ENCODE assay signal across 24 cellular contexts in the genomic region with DNA sequence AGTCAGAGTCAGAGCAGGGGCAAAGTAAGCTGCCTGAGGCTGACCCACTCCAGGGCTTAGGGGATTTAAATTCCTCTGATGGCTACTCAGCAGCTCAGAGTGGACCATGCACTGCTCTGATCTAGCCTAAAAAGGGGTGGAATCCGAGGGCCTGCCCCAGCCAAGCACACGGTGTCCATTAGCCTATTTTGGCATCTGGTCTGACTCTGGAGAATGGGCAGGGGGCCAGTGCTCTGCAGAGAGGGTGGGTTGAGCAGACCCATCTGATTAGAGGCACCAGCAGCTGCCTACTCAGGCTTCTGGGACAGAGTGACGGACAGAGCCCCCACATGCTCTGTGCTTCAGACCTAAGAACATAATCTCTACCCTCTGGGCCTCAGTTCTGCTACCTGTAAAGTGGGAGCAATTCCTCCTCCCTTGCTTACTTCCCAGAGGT. TPM values are rescaled to one million over a fixed set of nuclear protein-coding genes. Genes with fewer than 3 reads are reported as not detected.
DNase-seq lines count a peak whose midpoint lies in the region; ATAC-seq and TF ChIP-seq lines count a peak whose summit lies in the region.
"Had no signal": no experiment of that assay in that cellular context is flagged by ENCODE, and none has a peak within 500 bp of the region (broad histone marks: within the 10 kb centered on the region; RNA-seq: fewer than 3 reads in every experiment).

No MANE protein-coding gene starts in this region.

- H3K4me3 ChIP-seq in BE2C (ENCODE audit: low read depth, low read length), result no peak overlapping the region
- H3K4me3 ChIP-seq in heart right ventricle, result no peak overlapping the region
- H3K4me3 ChIP-seq: breast epithelium, GM23248, MG63, neural progenitor cell had no signal

- DNase-seq in BE2C (peak; percentile 60), heart right ventricle (peak in 1 of 2 donors; percentile 40), sciatic nerve (ENCODE audit: low spot score) (no peak), RKO (ENCODE audit: low spot score) (no peak)
- no peak for DNase-seq in activated CD4-positive, CD25-positive, alpha-beta regulatory T cell treated with anti-CD3 and anti-CD28 coated beads, Interleukin-2, amount 50 U/mL, for 72 hours
- DNase-seq: activated CD4-positive, alpha-beta T cell treated with anti-CD3 and anti-CD28 coated beads, Interleukin-2, amount 10 ng/mL, durations not matched to agents 24 days and 14 days; activated gamma-delta T cell; foreskin melanocyte; GDM1; GM23248; MG63; midbrain; NCI-H1436; NCI-H524; SHP77; stimulated activated CD4-positive, alpha-beta T cell treated with anti-CD3 and anti-CD28 coated beads, Interleukin-12 subunit alpha, Interleukin-12 subunit beta, amount 100 ng/mL, for 4 hours; stimulated activated CD8-positive, alpha-beta memory T cell treated with anti-CD3 and anti-CD28 coated beads, Interleukin-4, amount 100 ng/mL, for 48 hours; substantia nigra; T-cell had no signal

- no peaks in the 10 kb centered on the region for H3K4me1 ChIP-seq in BE2C
- H3K4me1 ChIP-seq in heart right ventricle, result peaks cover 0 to 30% (median 6%) of the 10 kb centered on the region in 9 donors
- H3K4me1 ChIP-seq: breast epithelium had no signal

- ATAC-seq in SK-N-SH treated with all-trans-retinoic acid at 6 μM for 48 hours, result peak; percentile 51
- peak in 7 of 8 donors; percentile 34 to 89 (median 83) for ATAC-seq in heart right ventricle
- peak; percentile 7 for ATAC-seq in sciatic nerve
- ATAC-seq in GM18520 (IDR thresholded peaks at IDR 0.05; ENCODE audit: unreplicated experiment), result no peak
- no peak for ATAC-seq in HG03460 (IDR thresholded peaks at IDR 0.05; ENCODE audit: unreplicated experiment)
- ATAC-seq: T-cell had no signal

- TF ChIP-seq CTCF in BE2C (IDR thresholded peaks at IDR 0.05; ENCODE audit: low read depth, low read length) (no peak), heart right ventricle (IDR thresholded peaks at IDR 0.05) (no peak)

- H3K27ac ChIP-seq in heart right ventricle, result peak overlapping the region in 2 of 10 donors; percentile 31 to 52
- H3K27ac ChIP-seq: breast epithelium, GM23248, neural progenitor cell had no signal

- H3K36me3 ChIP-seq in BE2C, result no peaks in the 10 kb centered on the region
- no peaks in the 10 kb centered on the region for H3K36me3 ChIP-seq in heart right ventricle
- H3K36me3 ChIP-seq: breast epithelium, MG63, neural progenitor cell had no signal

- H3K9me3 ChIP-seq in BE2C (no peaks in the 10 kb centered on the region), heart right ventricle (no peaks in the 10 kb centered on the region)
- H3K9me3 ChIP-seq: breast epithelium, MG63 had no signal

- no peaks in the 10 kb centered on the region for H3K27me3 ChIP-seq in BE2C
- no peaks in the 10 kb centered on the region for H3K27me3 ChIP-seq in heart right ventricle
- H3K27me3 ChIP-seq: breast epithelium, MG63, neural progenitor cell had no signal

- intact Hi-C loops in heart right ventricle (cut with DNase I) (no loop called here), sciatic nerve (cut with DNase I) (no loop called here)

- 38 to 46% methylated on average over 3 of the region's 3 CpGs for WGBS in heart right ventricle, 2 donors

TF ChIP-seq in SK-N-SH treated with all-trans-retinoic acid at 6 μM for 48 hours, 23 proteins besides CTCF, POLR2A, EP300 and RAD21:
- TF ChIP-seq CSDC2 (CRISPR knock-in tag; IDR thresholded peaks at IDR 0.05) (no peak), ZC3H10 (CRISPR knock-in tag; IDR thresholded peaks at IDR 0.05) (no peak), TSHZ2 (CRISPR knock-in tag; IDR thresholded peaks at IDR 0.05) (peak; percentile 50; the same call in 1 of the 2 replicates), TOX (CRISPR knock-in tag; IDR thresholded peaks at IDR 0.05; ENCODE audit: borderline replicate concordance) (no peak), ZFP30 (CRISPR knock-in tag; IDR thresholded peaks at IDR 0.05) (no peak), TCF4 (CRISPR knock-in tag; IDR thresholded peaks at IDR 0.05; ENCODE audit: borderline replicate concordance) (peak; percentile 44; the same call in 1 of the 2 replicates), ZNF8 (CRISPR knock-in tag; IDR thresholded peaks at IDR 0.05) (no peak), GLIS3 (CRISPR knock-in tag; IDR thresholded peaks at IDR 0.05) (no peak), ZNF565 (CRISPR knock-in tag; conservative IDR thresholded peaks at IDR 0.05; ENCODE audit: low read depth) (no peak), RARB (CRISPR knock-in tag; IDR thresholded peaks at IDR 0.05) (no peak), ARNTL (CRISPR knock-in tag; IDR thresholded peaks at IDR 0.05; ENCODE audit: borderline replicate concordance, low read depth) (no peak), SNAI2 (CRISPR knock-in tag; IDR thresholded peaks at IDR 0.05) (no peak), ZFP3 (CRISPR knock-in tag; IDR thresholded peaks at IDR 0.05) (no peak), PPARA (CRISPR knock-in tag; IDR thresholded peaks at IDR 0.05; ENCODE audit: borderline replicate concordance) (no peak)
- TF ChIP-seq, protein P1, sequence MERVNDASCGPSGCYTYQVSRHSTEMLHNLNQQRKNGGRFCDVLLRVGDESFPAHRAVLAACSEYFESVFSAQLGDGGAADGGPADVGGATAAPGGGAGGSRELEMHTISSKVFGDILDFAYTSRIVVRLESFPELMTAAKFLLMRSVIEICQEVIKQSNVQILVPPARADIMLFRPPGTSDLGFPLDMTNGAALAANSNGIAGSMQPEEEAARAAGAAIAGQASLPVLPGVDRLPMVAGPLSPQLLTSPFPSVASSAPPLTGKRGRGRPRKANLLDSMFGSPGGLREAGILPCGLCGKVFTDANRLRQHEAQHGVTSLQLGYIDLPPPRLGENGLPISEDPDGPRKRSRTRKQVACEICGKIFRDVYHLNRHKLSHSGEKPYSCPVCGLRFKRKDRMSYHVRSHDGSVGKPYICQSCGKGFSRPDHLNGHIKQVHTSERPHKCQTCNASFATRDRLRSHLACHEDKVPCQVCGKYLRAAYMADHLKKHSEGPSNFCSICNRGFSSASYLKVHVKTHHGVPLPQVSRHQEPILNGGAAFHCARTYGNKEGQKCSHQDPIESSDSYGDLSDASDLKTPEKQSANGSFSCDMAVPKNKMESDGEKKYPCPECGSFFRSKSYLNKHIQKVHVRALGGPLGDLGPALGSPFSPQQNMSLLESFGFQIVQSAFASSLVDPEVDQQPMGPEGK (CRISPR knock-in tag; IDR thresholded peaks at IDR 0.05; ENCODE audit: borderline replicate concordance), result no peak
- TF ChIP-seq, protein P2, sequence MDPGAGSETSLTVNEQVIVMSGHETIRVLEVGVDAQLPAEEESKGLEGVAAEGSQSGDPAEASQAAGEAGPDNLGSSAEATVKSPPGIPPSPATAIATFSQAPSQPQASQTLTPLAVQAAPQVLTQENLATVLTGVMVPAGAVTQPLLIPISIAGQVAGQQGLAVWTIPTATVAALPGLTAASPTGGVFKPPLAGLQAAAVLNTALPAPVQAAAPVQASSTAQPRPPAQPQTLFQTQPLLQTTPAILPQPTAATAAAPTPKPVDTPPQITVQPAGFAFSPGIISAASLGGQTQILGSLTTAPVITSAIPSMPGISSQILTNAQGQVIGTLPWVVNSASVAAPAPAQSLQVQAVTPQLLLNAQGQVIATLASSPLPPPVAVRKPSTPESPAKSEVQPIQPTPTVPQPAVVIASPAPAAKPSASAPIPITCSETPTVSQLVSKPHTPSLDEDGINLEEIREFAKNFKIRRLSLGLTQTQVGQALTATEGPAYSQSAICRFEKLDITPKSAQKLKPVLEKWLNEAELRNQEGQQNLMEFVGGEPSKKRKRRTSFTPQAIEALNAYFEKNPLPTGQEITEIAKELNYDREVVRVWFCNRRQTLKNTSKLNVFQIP (CRISPR knock-in tag; IDR thresholded peaks at IDR 0.05; ENCODE audit: borderline replicate concordance, low read depth), result no peak

RNA-seq across cellular contexts. Expression of gene TGM2, which starts 25.9 kb away (rescaled TPM):
- 1.5 TPM for polyA plus RNA-seq in BE2C (2012; ENCODE audit: insufficient read depth, insufficient read length, low read depth)
- total RNA-seq in heart right ventricle (100 to 1,000 TPM; 279 to 993 (median 472) TPM), sciatic nerve (70.3 TPM)
- polyA plus RNA-seq in heart right ventricle, result 100 to 1,000 TPM; 146 to 475 TPM

Comparison
In these comparisons a context has a peak if more than half of its experiments do, and no peak if none do; other contexts are left out.
1. ATAC-seq: peak in SK-N-SH treated with all-trans-retinoic acid at 6 μM for 48 hours (single experiment), heart right ventricle (7 of 8) and sciatic nerve (single experiment); none in GM18520 (single experiment) and HG03460 (single experiment).